In the genomic region with DNA sequence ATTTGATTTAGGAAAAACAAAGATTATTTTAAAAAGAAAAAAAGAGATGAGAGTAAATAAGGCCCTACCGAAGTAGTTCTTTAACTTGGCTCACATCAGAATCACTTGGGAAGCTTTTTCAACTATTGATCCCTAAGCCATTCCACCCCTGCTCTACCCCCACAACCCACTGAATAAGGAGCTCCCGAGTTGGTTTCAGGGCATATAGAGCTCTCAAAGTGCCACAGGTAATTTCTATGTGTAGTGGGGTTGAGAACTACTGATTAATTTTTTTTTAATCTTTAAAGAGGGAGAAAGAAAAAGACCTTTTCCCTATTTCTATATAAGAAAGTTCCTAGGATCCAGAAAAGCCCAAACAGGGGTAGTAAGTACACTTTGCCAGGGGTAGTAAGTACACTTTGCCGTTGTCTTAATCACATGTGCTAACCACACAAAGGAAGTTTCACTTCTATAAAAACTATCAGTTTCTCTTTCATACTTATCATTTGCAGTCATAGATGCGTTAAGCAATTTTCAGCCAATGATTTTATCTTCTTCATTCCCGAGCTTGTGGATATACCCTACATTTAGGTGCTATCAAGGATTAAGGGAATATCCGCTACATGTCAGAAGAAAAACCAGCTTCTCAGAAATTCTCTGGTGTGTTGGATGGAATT, we compare ENCODE assay signal across 9 cellular contexts.
DNase-seq lines count a peak whose midpoint lies in the region; ATAC-seq and TF ChIP-seq lines count a peak whose summit lies in the region.
"Had no signal": no experiment of that assay in that cellular context is flagged by ENCODE, and none has a peak within 500 bp of the region (broad histone marks: within the 10 kb centered on the region; RNA-seq: fewer than 3 reads in every experiment).

No MANE protein-coding gene starts in this region.

- CTCF ChIA-PET in HEK293T (lab: Yijun Ruan, JAX), result no interaction called here

- no peak overlapping the region for H3K4me3 Mint-ChIP-seq in activated T-helper 2 cell treated with anti-CD3 and anti-CD28 coated beads, Interferon-gamma antibody, Interleukin-2, Interleukin-4, amounts not matched to agents 10 μg/mL and 5 μg/mL and 100 μg/mL, durations not matched to agents 14 hours and 24 hours and 36 hours (ENCODE audit: low read depth)
- no peak overlapping the region for H3K4me3 Mint-ChIP-seq in T-helper 17 cell

- H3K4me3 ChIP-seq in GM08714 (ENCODE audit: low read length), result peak overlapping the region; percentile 53; the same call in 1 of the 2 replicates

- peaks cover 28% of the 10 kb centered on the region for H3K4me1 Mint-ChIP-seq in activated T-helper 2 cell treated with anti-CD3 and anti-CD28 coated beads, Interferon-gamma antibody, Interleukin-2, Interleukin-4, amounts not matched to agents 10 μg/mL and 5 μg/mL and 100 μg/mL, durations not matched to agents 14 hours and 24 hours and 36 hours (ENCODE audit: low read depth)
- no peaks in the 10 kb centered on the region for H3K4me1 Mint-ChIP-seq in T-helper 17 cell

- intact Hi-C loops in activated T-helper 2 cell treated with anti-CD3 and anti-CD28 coated beads, Interferon-gamma antibody, Interleukin-2, Interleukin-4, amounts not matched to agents 10 μg/mL and 5 μg/mL and 100 μg/mL, durations not matched to agents 14 hours and 24 hours and 36 hours (cut with micrococcal nuclease), result loop anchor here (1.0 to 10.0 kb wide), 3 partner anchors 38 to 1390 kb away; a partner anchor contains a TSS
- intact Hi-C loops in head of caudate nucleus (cut with DNase I), result no loop called here

- POLR2A ChIA-PET in HEK293T (lab: Yijun Ruan, JAX), result no interaction called here

- no peaks in the 10 kb centered on the region for H3K9me3 ChIP-seq in T-helper 17 cell (ENCODE audit: control insufficient read depth, low read length, poor library complexity, severe bottlenecking)

- H3K27me3 Mint-ChIP-seq in activated T-helper 2 cell treated with anti-CD3 and anti-CD28 coated beads, Interferon-gamma antibody, Interleukin-2, Interleukin-4, amounts not matched to agents 10 μg/mL and 5 μg/mL and 100 μg/mL, durations not matched to agents 14 hours and 24 hours and 36 hours (ENCODE audit: low read depth), result peaks cover 15% of the 10 kb centered on the region
- H3K27me3 Mint-ChIP-seq in T-helper 17 cell, result peaks cover 13% of the 10 kb centered on the region

- H3K36me3 Mint-ChIP-seq in activated T-helper 2 cell treated with anti-CD3 and anti-CD28 coated beads, Interferon-gamma antibody, Interleukin-2, Interleukin-4, amounts not matched to agents 10 μg/mL and 5 μg/mL and 100 μg/mL, durations not matched to agents 14 hours and 24 hours and 36 hours (ENCODE audit: low read depth), result peaks cover 10% of the 10 kb centered on the region
- no peaks in the 10 kb centered on the region for H3K36me3 Mint-ChIP-seq in T-helper 17 cell (ENCODE audit: low read depth)

- ATAC-seq in GM19467 (IDR thresholded peaks at IDR 0.05; ENCODE audit: unreplicated experiment) (peak; percentile 93), HG03196 (IDR thresholded peaks at IDR 0.05; ENCODE audit: unreplicated experiment) (peak; percentile 91), T-helper 17 cell (no peak)

- no peak for DNase-seq in activated T-helper 2 cell treated with anti-CD3 and anti-CD28 coated beads, Interferon-gamma antibody, Interleukin-2, Interleukin-4, amounts not matched to agents 10 μg/mL and 5 μg/mL and 100 μg/mL, durations not matched to agents 14 hours and 24 hours and 36 hours (ENCODE audit: low spot score)
- no peak for DNase-seq in T-helper 17 cell
- no peak for DNase-seq in HEK293T (ENCODE audit: extremely low spot score)
- no peak for DNase-seq in amniotic stem cell (lab: John Stamatoyannopoulos, UW)
- DNase-seq in head of caudate nucleus, result no peak
- DNase-seq: NCI-H2227 treated with DMSO at 0.1 percent for 48 hours had no signal

- H3K9me3 Mint-ChIP-seq in activated T-helper 2 cell treated with anti-CD3 and anti-CD28 coated beads, Interferon-gamma antibody, Interleukin-2, Interleukin-4, amounts not matched to agents 10 μg/mL and 5 μg/mL and 100 μg/mL, durations not matched to agents 14 hours and 24 hours and 36 hours, result peaks cover 23% of the 10 kb centered on the region

- H3K27ac Mint-ChIP-seq in activated T-helper 2 cell treated with anti-CD3 and anti-CD28 coated beads, Interferon-gamma antibody, Interleukin-2, Interleukin-4, amounts not matched to agents 10 μg/mL and 5 μg/mL and 100 μg/mL, durations not matched to agents 14 hours and 24 hours and 36 hours, result peak overlapping the region; percentile 51
- no peak overlapping the region for H3K27ac Mint-ChIP-seq in T-helper 17 cell

TF ChIP-seq in HEK293T, 16 proteins besides CTCF, POLR2A, EP300 and RAD21:
- TF ChIP-seq CTBP1 (IDR thresholded peaks at IDR 0.05; ENCODE audit: borderline replicate concordance) (no peak), TARDBP (IDR thresholded peaks at IDR 0.05) (no peak), FOXM1 (IDR thresholded peaks at IDR 0.05; ENCODE audit: borderline replicate concordance) (no peak), ZNF384 (IDR thresholded peaks at IDR 0.05) (no peak), ELF4 (IDR thresholded peaks at IDR 0.05) (no peak), ARNT (IDR thresholded peaks at IDR 0.05) (no peak), NFRKB (IDR thresholded peaks at IDR 0.05) (no peak), BHLHE40 (IDR thresholded peaks at IDR 0.05; ENCODE audit: borderline replicate concordance) (no peak), LEF1 (IDR thresholded peaks at IDR 0.05; ENCODE audit: borderline replicate concordance) (no peak), HDGF (IDR thresholded peaks at IDR 0.05; ENCODE audit: borderline replicate concordance) (no peak), L3MBTL2 (conservative IDR thresholded peaks at IDR 0.05) (no peak), SP1 (IDR thresholded peaks at IDR 0.05) (no peak), FOXK2 (IDR thresholded peaks at IDR 0.05) (no peak), FOXA1 (IDR thresholded peaks at IDR 0.05) (no peak), SUZ12 (IDR thresholded peaks at IDR 0.05) (no peak)
- TF ChIP-seq, protein P1, sequence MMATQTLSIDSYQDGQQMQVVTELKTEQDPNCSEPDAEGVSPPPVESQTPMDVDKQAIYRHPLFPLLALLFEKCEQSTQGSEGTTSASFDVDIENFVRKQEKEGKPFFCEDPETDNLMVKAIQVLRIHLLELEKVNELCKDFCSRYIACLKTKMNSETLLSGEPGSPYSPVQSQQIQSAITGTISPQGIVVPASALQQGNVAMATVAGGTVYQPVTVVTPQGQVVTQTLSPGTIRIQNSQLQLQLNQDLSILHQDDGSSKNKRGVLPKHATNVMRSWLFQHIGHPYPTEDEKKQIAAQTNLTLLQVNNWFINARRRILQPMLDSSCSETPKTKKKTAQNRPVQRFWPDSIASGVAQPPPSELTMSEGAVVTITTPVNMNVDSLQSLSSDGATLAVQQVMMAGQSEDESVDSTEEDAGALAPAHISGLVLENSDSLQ (IDR thresholded peaks at IDR 0.05), result no peak
